ENCODE assay signal across 8 cellular contexts in the genomic region with DNA sequence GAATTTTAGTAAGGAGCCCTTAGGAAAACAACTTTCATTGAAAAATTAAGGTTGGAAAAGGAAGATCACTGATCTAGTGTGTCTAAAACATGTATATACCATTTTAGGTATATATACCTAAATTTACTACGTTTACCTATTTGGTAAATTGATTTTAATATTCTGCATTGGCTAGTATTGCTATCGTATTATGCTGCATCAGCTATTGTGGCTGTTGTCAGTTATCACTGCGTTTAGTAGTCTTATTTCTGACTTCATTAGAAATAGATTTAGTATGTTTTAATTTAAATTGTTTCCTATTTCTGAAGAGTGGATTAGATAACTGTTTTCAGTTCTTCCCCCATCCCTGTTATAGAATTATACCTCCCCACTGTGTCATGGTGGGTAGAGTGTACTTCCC.
"Had no signal": no experiment of that assay in that cellular context is flagged by ENCODE, and none has a peak within 500 bp of the region (broad histone marks: within the 10 kb centered on the region; RNA-seq: fewer than 3 reads in every experiment).

No MANE protein-coding gene starts in this region.

- H3K27me3 Mint-ChIP-seq: IgD-negative memory B cell had no signal

- H3K9ac ChIP-seq: KMS-11 had no signal

- H3K4me2 ChIP-seq: KMS-11 had no signal

- H3K4me3 Mint-ChIP-seq: IgD-negative memory B cell had no signal

- FAIRE-seq: HTR-8/SVneo had no signal

- H3K4me1 Mint-ChIP-seq: IgD-negative memory B cell had no signal

- H3K36me3 Mint-ChIP-seq: IgD-negative memory B cell had no signal

- DNase-seq: Karpas-422, Kasumi-1, KBM-7, KG1 had no signal

- H3K27ac ChIP-seq: HL-60, KMS-11 had no signal

- H3K27ac Mint-ChIP-seq: IgD-negative memory B cell had no signal
